ENCODE assay signal across 1 cellular context in the genomic region with DNA sequence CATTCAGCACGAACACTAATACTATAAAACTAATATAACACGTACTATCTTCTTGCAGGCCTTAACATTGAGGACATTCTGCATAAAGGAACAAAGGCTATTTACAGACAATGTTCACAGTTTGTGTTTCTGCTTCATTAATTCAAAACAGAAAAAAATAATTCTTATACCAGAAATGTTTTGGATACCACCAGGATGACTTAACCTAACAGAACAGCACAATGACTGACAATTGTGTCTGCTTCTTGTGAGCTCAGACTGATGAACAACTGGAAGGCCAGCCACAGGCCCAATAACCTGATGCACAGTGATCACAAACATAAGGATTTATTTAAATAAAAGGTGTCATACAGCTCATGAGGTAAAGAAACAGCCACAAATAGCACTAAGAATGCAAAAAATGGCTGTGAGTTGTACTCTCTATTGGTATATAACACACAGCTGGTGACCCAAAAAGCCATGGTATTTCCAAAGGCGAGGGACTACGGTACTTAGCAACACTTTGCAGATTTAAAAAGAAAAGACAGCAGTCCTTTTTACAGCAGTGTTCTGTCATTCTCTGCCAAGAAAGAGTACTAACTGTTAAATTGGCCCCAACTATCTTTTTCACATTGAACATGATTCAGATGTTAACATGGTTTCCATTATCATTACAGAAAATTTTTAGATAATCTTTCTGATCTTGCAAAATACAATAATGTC.
TF ChIP-seq lines count a peak whose summit lies in the region.

No MANE protein-coding gene starts in this region.

TF ChIP-seq in IMR-90, 13 proteins besides CTCF, POLR2A, EP300 and RAD21 (continued from another document):
- TF ChIP-seq, protein P1, sequence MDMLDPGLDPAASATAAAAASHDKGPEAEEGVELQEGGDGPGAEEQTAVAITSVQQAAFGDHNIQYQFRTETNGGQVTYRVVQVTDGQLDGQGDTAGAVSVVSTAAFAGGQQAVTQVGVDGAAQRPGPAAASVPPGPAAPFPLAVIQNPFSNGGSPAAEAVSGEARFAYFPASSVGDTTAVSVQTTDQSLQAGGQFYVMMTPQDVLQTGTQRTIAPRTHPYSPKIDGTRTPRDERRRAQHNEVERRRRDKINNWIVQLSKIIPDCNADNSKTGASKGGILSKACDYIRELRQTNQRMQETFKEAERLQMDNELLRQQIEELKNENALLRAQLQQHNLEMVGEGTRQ (IDR thresholded peaks at IDR 0.05; ENCODE audit: low read depth, low read length), result no peak
- TF ChIP-seq NFE2L2 (IDR thresholded peaks at IDR 0.05; ENCODE audit: low read depth, low read length) (no peak), SMC3 (IDR thresholded peaks at IDR 0.05; ENCODE audit: low read depth, low read length) (no peak), CEBPB (IDR thresholded peaks at IDR 0.05; ENCODE audit: low read depth, low read length) (no peak), MAFK (IDR thresholded peaks at IDR 0.05; ENCODE audit: low read depth, low read length) (no peak), BHLHE40 (IDR thresholded peaks at IDR 0.05; ENCODE audit: low read depth, low read length) (no peak), RFX5 (IDR thresholded peaks at IDR 0.05; ENCODE audit: low read depth, low read length) (no peak)
